ENCODE assay signal across 8 cellular contexts in genomic region chr11:81237139-81237538, GRCh38.
DNase-seq lines count a peak whose midpoint lies in the region; ATAC-seq, FAIRE-seq and TF ChIP-seq lines count a peak whose summit lies in the region.

No MANE protein-coding gene starts in this region.

- H3K79me2 ChIP-seq in keratinocyte (ENCODE audit: control insufficient read depth, insufficient read depth, low read length), result no peaks in the 10 kb centered on the region

- H3K36me3 ChIP-seq in cardiac muscle cell (no peaks in the 10 kb centered on the region), keratinocyte (ENCODE audit: control insufficient read depth in 2 of 2, extremely low read depth in 1 of 2, insufficient read depth in 2 of 2, low read length in 2 of 2) (no peaks in the 10 kb centered on the region)

- intact Hi-C loops in Right ventricle myocardium inferior (cut with DNase I), result no loop called here

- no peak for TF ChIP-seq POLR2A in NB4 (IDR thresholded peaks at IDR 0.05; ENCODE audit: extremely low read depth, insufficient read length)

- no peaks in the 10 kb centered on the region for H3K9me3 ChIP-seq in cardiac muscle cell (ENCODE audit: low read depth)
- H3K9me3 ChIP-seq in keratinocyte (ENCODE audit: control insufficient read depth, low read depth, low read length), result no peaks in the 10 kb centered on the region

- no peaks in the 10 kb centered on the region for H4K20me1 ChIP-seq in keratinocyte (ENCODE audit: control insufficient read depth, extremely low read depth, insufficient read depth, low read length)

- no peak overlapping the region for H3K27ac ChIP-seq in cardiac muscle cell
- H3K27ac ChIP-seq in VCaP, result no peak overlapping the region
- H3K27ac ChIP-seq in keratinocyte (ENCODE audit: control insufficient read depth, insufficient read depth, low read length), result no peak overlapping the region

- TF ChIP-seq CTCF in cardiac muscle cell (IDR thresholded peaks at IDR 0.05; ENCODE audit: low read depth, low read length), result no peak
- TF ChIP-seq CTCF in NB4 (IDR thresholded peaks at IDR 0.05; ENCODE audit: low read depth, low read length), result peak; percentile 21
- TF ChIP-seq CTCF in VCaP (conservative IDR thresholded peaks at IDR 0.05), result peak; percentile 78
- peak in 2 of 3 experiments; percentile 25 to 31 for TF ChIP-seq CTCF in keratinocyte (optimal IDR thresholded peaks at IDR 0.05 in 1 of 3, IDR thresholded peaks at IDR 0.05 in 1 of 3, conservative IDR thresholded peaks at IDR 0.05 in 1 of 3; ENCODE audit: extremely low read depth in 1 of 3, insufficient read depth in 2 of 3, low read length in 3 of 3)

- DNase-seq in cardiac muscle cell (ENCODE audit: low read depth in 1 of 2, low spot score in 1 of 2) (peak; percentile 33 to 68), Right ventricle myocardium inferior (ENCODE audit: missing footprints) (no peak), NB4 (ENCODE audit: low read depth) (peak; percentile 66), keratinocyte (ENCODE audit: low read depth, low spot score) (no peak), cerebellar nuclear complex (lab: John Stamatoyannopoulos, UW) (no peak)
- DNase-seq in stimulated activated CD4-positive, alpha-beta T cell treated with anti-CD3 and anti-CD28 coated beads, Interleukin-12 subunit alpha, Interleukin-12 subunit beta, amount 100 ng/mL, for 4 hours, result no peak
- no peak for DNase-seq in central memory CD4-positive, alpha-beta T cell

- no peak for ATAC-seq in Right ventricle myocardium inferior

- H2AFZ ChIP-seq in keratinocyte (ENCODE audit: control insufficient read depth, low read length), result no peak overlapping the region

- dilution Hi-C loops in keratinocyte (cut with MboI; ENCODE audit: extremely low pct_ligation_motif_present, low sequenced_read_pairs), result no loop called here

- H3K4me3 ChIP-seq in cardiac muscle cell, result no peak overlapping the region
- H3K4me3 ChIP-seq in NB4 (ENCODE audit: low read depth, low read length), result no peak overlapping the region
- H3K4me3 ChIP-seq in keratinocyte (ENCODE audit: control insufficient read depth in 2 of 3, extremely low read depth in 1 of 3, insufficient read depth in 2 of 3, low read depth in 1 of 3, low read length in 3 of 3), result no peak overlapping the region

- H3K4me2 ChIP-seq in keratinocyte (ENCODE audit: control insufficient read depth, extremely low read depth, insufficient read depth, low read depth, low read length), result no peak overlapping the region

- FAIRE-seq in keratinocyte (lab: Jason Lieb, UNC), result no peak

- no peak overlapping the region for H3K9ac ChIP-seq in keratinocyte (ENCODE audit: control insufficient read depth, extremely low read depth, insufficient read depth, low read length)

- H3K27me3 ChIP-seq in cardiac muscle cell, result no peaks in the 10 kb centered on the region
- H3K27me3 ChIP-seq in keratinocyte (ENCODE audit: control insufficient read depth, extremely low read depth, insufficient read depth, low read length), result no peaks in the 10 kb centered on the region

- no peaks in the 10 kb centered on the region for H3K9me1 ChIP-seq in keratinocyte (ENCODE audit: control insufficient read depth, extremely low read depth, insufficient read depth, low read length)

- H3K4me1 ChIP-seq in cardiac muscle cell (ENCODE audit: low read depth) (no peaks in the 10 kb centered on the region), keratinocyte (ENCODE audit: control insufficient read depth, extremely low read depth, insufficient read depth, low read length) (no peaks in the 10 kb centered on the region)

Comparison
In these comparisons a context has a peak if more than half of its experiments do, and no peak if none do; other contexts are left out.
1. DNase-seq: peak in cardiac muscle cell (2 of 2) and NB4 (single experiment); none in Right ventricle myocardium inferior (single experiment), keratinocyte (single experiment), cerebellar nuclear complex (0 of 2), stimulated activated CD4-positive, alpha-beta T cell treated with anti-CD3 and anti-CD28 coated beads, Interleukin-12 subunit alpha, Interleukin-12 subunit beta, amount 100 ng/mL, for 4 hours (single experiment) and central memory CD4-positive, alpha-beta T cell (single experiment).